In genomic region chr12:96495155-96495554, GRCh38 we compare ENCODE assay signal across 13 cellular contexts.
"Had no signal": no experiment of that assay in that cellular context is flagged by ENCODE, and none has a peak within 500 bp of the region (broad histone marks: within the 10 kb centered on the region; RNA-seq: fewer than 3 reads in every experiment).

No MANE protein-coding gene starts in this region.

- ATAC-seq: activated CD8-positive, alpha-beta T cell treated with anti-CD3 and anti-CD28 coated beads, Interleukin-2, amount 10 ng/mL, durations not matched to agents 7 days and 5 days; activated naive CD8-positive, alpha-beta T cell treated with anti-CD3 and anti-CD28 coated beads, Interleukin-2, amount 50 U/mL, for 24 hours; heart left ventricle had no signal

- H3K9me3 ChIP-seq: colonic mucosa, heart left ventricle had no signal

- H3K27ac ChIP-seq: colonic mucosa had no signal

- H3K4me3 ChIP-seq: colonic mucosa, heart left ventricle had no signal

- H3K4me1 ChIP-seq: colonic mucosa had no signal

- H3K27me3 ChIP-seq: colonic mucosa, heart left ventricle had no signal

- FAIRE-seq: endothelial cell of umbilical vein, islet of Langerhans had no signal

- H3K4me3 Mint-ChIP-seq: activated naive CD8-positive, alpha-beta T cell treated with anti-CD3 and anti-CD28 coated beads, Interleukin-2, amount 50 U/mL, for 24 hours; activated T-helper 1 cell treated with anti-CD3 and anti-CD28 coated beads, Interleukin-12 subunit alpha, Interleukin-12 subunit beta, Interleukin-2, Interleukin-4 antibody, amounts not matched to agents 30 ng/mL and 10 ng/mL and 1 ng/mL, durations not matched to agents 14 hours and 24 hours and 36 hours had no signal

- H3K27ac Mint-ChIP-seq: activated CD8-positive, alpha-beta T cell treated with anti-CD3 and anti-CD28 coated beads, Interleukin-2, amount 10 ng/mL, durations not matched to agents 7 days and 5 days; activated naive CD8-positive, alpha-beta T cell treated with anti-CD3 and anti-CD28 coated beads, Interleukin-2, amount 50 U/mL, for 24 hours; activated T-helper 1 cell treated with anti-CD3 and anti-CD28 coated beads, Interleukin-12 subunit alpha, Interleukin-12 subunit beta, Interleukin-2, Interleukin-4 antibody, amounts not matched to agents 30 ng/mL and 10 ng/mL and 1 ng/mL, durations not matched to agents 14 hours and 24 hours and 36 hours had no signal

- DNase-seq: activated CD4-positive, alpha-beta T cell treated with anti-CD3 and anti-CD28 coated beads for 4 hours; activated CD8-positive, alpha-beta T cell treated with anti-CD3 and anti-CD28 coated beads, Interleukin-2, amount 10 ng/mL, durations not matched to agents 7 days and 5 days; activated naive CD4-positive, alpha-beta T cell treated with Interleukin-2 at 50 U/mL for 16 hours; activated naive CD8-positive, alpha-beta T cell treated with anti-CD3 and anti-CD28 coated beads, Interleukin-2, amount 50 U/mL, for 24 hours; colonic mucosa; foreskin melanocyte; heart left ventricle; mesendoderm; stimulated activated CD4-positive, alpha-beta T cell treated with anti-CD3 and anti-CD28 coated beads, Interleukin-4, amount 100 ng/mL, for 24 hours; T-helper 9 cell had no signal

- H3K27me3 Mint-ChIP-seq: activated naive CD8-positive, alpha-beta T cell treated with anti-CD3 and anti-CD28 coated beads, Interleukin-2, amount 50 U/mL, for 24 hours had no signal

- H3K9me3 Mint-ChIP-seq: activated naive CD8-positive, alpha-beta T cell treated with anti-CD3 and anti-CD28 coated beads, Interleukin-2, amount 50 U/mL, for 24 hours had no signal

- H3K36me3 ChIP-seq: colonic mucosa, heart left ventricle had no signal
